In the genomic region with DNA sequence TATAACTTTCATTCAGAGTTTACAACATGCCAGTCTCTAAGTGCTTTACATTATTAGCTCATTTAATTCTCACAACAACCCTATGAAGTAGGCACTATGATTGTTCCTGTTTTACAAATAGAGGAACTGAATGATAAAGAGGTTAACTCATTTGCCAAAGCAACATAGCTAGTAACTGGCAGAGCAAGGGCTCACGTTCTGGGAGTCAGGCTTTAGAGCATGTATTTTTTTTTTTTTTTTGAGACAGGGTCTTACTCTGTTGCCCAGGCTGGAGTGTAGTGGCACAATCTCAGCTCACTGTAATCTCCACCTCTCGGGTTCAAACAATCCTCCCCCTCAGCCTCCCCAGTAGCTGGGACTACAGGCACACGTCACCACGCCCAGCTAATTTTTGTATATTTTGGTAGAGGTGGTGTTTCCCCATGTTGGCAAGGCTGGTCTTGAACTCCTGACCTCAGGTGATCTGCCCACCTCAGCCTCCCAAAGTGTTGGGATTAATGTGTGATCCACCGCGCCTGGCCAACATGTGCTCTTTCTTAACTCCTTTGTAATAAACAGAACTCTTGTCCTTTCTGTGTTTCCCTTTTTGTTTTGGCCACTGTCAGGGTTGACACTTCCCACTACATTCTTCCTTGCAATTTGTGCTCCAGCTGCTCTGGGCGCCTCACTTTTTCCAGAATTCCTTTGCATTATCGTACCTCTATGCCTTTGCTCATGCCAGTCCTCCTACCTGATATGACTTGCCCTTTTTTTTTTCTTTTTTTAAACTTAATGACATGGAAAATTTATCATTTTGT, we compare ENCODE assay signal across 1 cellular context.
TF ChIP-seq lines count a peak whose summit lies in the region.

No MANE protein-coding gene starts in this region.

TF ChIP-seq in A549, 52 proteins besides CTCF, POLR2A, EP300 and RAD21:
- TF ChIP-seq PHF8 (IDR thresholded peaks at IDR 0.05; ENCODE audit: borderline replicate concordance, low read depth) (no peak), HES2 (IDR thresholded peaks at IDR 0.05) (no peak), POLR2AphosphoS2 (conservative IDR thresholded peaks at IDR 0.05; ENCODE audit: low read length) (no peak), MAX (IDR thresholded peaks at IDR 0.05) (no peak), MYC (IDR thresholded peaks at IDR 0.05; ENCODE audit: borderline replicate concordance, low read length) (no peak), TP53 (CRISPR knock-in tag; IDR thresholded peaks at IDR 0.05) (no peak), JUN (IDR thresholded peaks at IDR 0.05) (no peak), E2F6 (IDR thresholded peaks at IDR 0.05; ENCODE audit: borderline replicate concordance, low read depth) (no peak), RNF2 (IDR thresholded peaks at IDR 0.05; ENCODE audit: borderline replicate concordance, low read depth) (no peak), TFCP2L1 (CRISPR knock-in tag; IDR thresholded peaks at IDR 0.05) (no peak), HEYL (CRISPR knock-in tag; IDR thresholded peaks at IDR 0.05) (no peak), HDAC2 (IDR thresholded peaks at IDR 0.05) (no peak), GATA3 (IDR thresholded peaks at IDR 0.05; ENCODE audit: borderline replicate concordance) (no peak), JUNB (IDR thresholded peaks at IDR 0.05) (no peak), BHLHE40 (IDR thresholded peaks at IDR 0.05; ENCODE audit: low read depth, low read length) (no peak), ESRRA (IDR thresholded peaks at IDR 0.05; ENCODE audit: borderline replicate concordance, low read length) (no peak), EHF (CRISPR knock-in tag; IDR thresholded peaks at IDR 0.05) (no peak), FOSB (CRISPR knock-in tag; IDR thresholded peaks at IDR 0.05) (no peak), KDM1A (IDR thresholded peaks at IDR 0.05; ENCODE audit: low read depth) (no peak)
- TF ChIP-seq, protein P1, sequence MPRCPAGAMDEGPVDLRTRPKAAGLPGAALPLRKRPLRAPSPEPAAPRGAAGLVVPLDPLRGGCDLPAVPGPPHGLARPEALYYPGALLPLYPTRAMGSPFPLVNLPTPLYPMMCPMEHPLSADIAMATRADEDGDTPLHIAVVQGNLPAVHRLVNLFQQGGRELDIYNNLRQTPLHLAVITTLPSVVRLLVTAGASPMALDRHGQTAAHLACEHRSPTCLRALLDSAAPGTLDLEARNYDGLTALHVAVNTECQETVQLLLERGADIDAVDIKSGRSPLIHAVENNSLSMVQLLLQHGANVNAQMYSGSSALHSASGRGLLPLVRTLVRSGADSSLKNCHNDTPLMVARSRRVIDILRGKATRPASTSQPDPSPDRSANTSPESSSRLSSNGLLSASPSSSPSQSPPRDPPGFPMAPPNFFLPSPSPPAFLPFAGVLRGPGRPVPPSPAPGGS (IDR thresholded peaks at IDR 0.05) = no peak
